8 cellular contexts compared by ENCODE assay signal in the genomic region with DNA sequence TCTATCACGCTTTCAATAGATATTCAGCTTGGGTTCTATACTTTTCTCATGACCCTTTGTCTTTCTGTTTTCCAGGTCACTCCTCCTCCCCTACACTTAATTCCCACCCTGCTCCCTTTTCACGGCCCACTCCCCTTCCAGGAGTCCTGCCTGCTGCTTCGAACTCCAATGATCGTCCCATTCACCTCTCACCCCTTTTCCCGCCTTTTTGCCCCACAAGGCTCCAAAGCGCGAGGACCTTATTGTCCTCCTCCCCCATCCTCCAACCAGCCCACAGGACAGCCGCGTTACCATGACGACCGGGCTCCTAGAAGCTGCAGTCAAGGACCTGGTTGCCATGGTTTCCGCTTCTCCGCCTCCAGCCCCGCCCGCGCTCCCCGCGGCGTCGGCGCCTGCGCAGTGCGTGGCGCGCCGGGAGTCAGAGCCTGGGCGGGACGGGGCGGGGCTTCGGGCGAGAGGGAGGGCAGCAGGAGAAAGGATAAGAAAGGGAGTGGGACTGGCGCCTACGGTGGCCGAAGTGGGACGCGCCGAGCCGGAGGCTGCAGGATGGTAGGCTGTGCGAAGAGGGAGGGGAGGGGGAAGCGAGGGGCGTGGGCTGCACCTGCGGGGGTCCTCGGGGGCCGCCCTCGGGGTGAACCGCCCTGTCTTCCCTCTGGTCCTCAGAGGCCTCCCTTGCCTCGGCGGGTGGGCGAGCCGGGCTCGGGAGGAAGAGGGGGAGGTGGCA. TPM values are rescaled to one million over a fixed set of nuclear protein-coding genes. Genes with fewer than 3 reads are reported as not detected.
DNase-seq lines count a peak whose midpoint lies in the region; ATAC-seq and TF ChIP-seq lines count a peak whose summit lies in the region.

A gene (plus strand): TSS at position 508 of the 724 bp plus-strand sequence. CDS start 39 bp downstream, at position 547.

- H3K9me2 ChIP-seq in PC-3 (replicated peaks; ENCODE audit: low read length): no peaks in the 10 kb centered on the region

- peaks cover 21% of the 10 kb centered on the region for H3K79me2 ChIP-seq in PC-3 (ENCODE audit: low read length)

- H4K20me1 ChIP-seq in PC-3 (ENCODE audit: low read length): no peaks in the 10 kb centered on the region

- DNase-seq in Caki2 (ENCODE audit: low read depth): peak; percentile 99
- peak; percentile 96 for DNase-seq in Jurkat, Clone E6-1 (ENCODE audit: low read depth, low spot score)
- peak; percentile 93 for DNase-seq in PC-3
- DNase-seq in activated T-cell treated with anti-CD3 and anti-CD28 coated beads, Interleukin-2, amount 50 U/mL, for 1 hour: peak; percentile 92
- DNase-seq in epithelial cell of proximal tubule (ENCODE audit: low read depth): no peak
- DNase-seq in mucosa of gallbladder (ENCODE audit: low spot score): peak; percentile 92
- DNase-seq in stimulated activated CD8-positive, alpha-beta memory T cell treated with anti-CD3 and anti-CD28 coated beads, Interleukin-4, amount 100 ng/mL, for 24 hours (ENCODE audit: low read depth): peak; percentile 89

- H3K4me1 ChIP-seq in PC-3 (ENCODE audit: insufficient read depth, low read length): peaks cover 28% of the 10 kb centered on the region

- POLR2A ChIA-PET in PC-3 (lab: Charles Lee; ENCODE audit: unreplicated experiment): no interaction called here

- H3K27ac ChIP-seq in PC-3 (ENCODE audit: low read length): peak within 1 kb of the TSS; percentile 29; the same call in 1 of the 2 replicates

- H3K36me3 ChIP-seq in PC-3 (ENCODE audit: low read depth, low read length): peaks cover 6% of the 10 kb centered on the region; the same call in 1 of the 2 replicates

- peak within 1 kb of the TSS; percentile 65; the same call in 1 of the 2 replicates for H2AFZ ChIP-seq in PC-3 (ENCODE audit: low read length)

- TF ChIP-seq CTCF in PC-3 (conservative IDR thresholded peaks at IDR 0.05; ENCODE audit: low read depth, low read length) (no peak), epithelial cell of proximal tubule (conservative IDR thresholded peaks at IDR 0.05; ENCODE audit: low read depth, low read length) (no peak)

- intact Hi-C loops in PC-3 (cut with micrococcal nuclease): no loop called here

- peak within 1 kb of the TSS; percentile 98 for H3K4me2 ChIP-seq in PC-3 (ENCODE audit: low read length)

- H3K9me3 ChIP-seq in PC-3 (ENCODE audit: low read length): no peaks in the 10 kb centered on the region

- BruUV-seq in PC-3 (replicated peaks; lab: Mats Ljungman, UMichigan): no TSS peak

- no peaks in the 10 kb centered on the region for H3F3A ChIP-seq in PC-3 (ENCODE audit: low read length, unreplicated experiment)

- peak within 1 kb of the TSS; percentile 93 for H3K9ac ChIP-seq in PC-3 (ENCODE audit: low read length)

- in situ Hi-C loops in Caki2 (cut with HindIII; ENCODE audit: low pct_unique_long_range_greater_than_20kb, low sequenced_read_pairs): no loop called here

- ATAC-seq in GM21529 (IDR thresholded peaks at IDR 0.05; ENCODE audit: unreplicated experiment) (peak; percentile 81), PC-3 (peak; percentile 92)

- H3K27me3 ChIP-seq in PC-3 (ENCODE audit: low read length): no peaks in the 10 kb centered on the region

- CTCF ChIA-PET in PC-3 (lab: Charles Lee): no interaction called here

- peak within 1 kb of the TSS; percentile 74 for H3K4me3 ChIP-seq in Jurkat, Clone E6-1 (ENCODE audit: low read length)
- H3K4me3 ChIP-seq in PC-3 (ENCODE audit: low read length): peak within 1 kb of the TSS; percentile 78
- H3K4me3 ChIP-seq in epithelial cell of proximal tubule (ENCODE audit: low read depth, low read length): peak within 1 kb of the TSS; percentile 96

RNA-seq across cellular contexts. Expression of the gene that starts here (rescaled TPM):
- 296 and 312 TPM in 2 replicates for total RNA-seq in Caki2 (2014; rRNA removed; shearing (Covaris generic); ENCODE audit: low replicate concordance)
- polyA plus RNA-seq in Jurkat, Clone E6-1 (2012; ENCODE audit: insufficient read depth, insufficient read length): 148 TPM
- 148 and 190 TPM in 2 replicates for total RNA-seq in PC-3 (2014; rRNA removed)
- 178 and 190 TPM in 2 replicates for total RNA-seq in epithelial cell of proximal tubule
- total RNA-seq in mucosa of gallbladder: 63.9 TPM
